In the genomic region with DNA sequence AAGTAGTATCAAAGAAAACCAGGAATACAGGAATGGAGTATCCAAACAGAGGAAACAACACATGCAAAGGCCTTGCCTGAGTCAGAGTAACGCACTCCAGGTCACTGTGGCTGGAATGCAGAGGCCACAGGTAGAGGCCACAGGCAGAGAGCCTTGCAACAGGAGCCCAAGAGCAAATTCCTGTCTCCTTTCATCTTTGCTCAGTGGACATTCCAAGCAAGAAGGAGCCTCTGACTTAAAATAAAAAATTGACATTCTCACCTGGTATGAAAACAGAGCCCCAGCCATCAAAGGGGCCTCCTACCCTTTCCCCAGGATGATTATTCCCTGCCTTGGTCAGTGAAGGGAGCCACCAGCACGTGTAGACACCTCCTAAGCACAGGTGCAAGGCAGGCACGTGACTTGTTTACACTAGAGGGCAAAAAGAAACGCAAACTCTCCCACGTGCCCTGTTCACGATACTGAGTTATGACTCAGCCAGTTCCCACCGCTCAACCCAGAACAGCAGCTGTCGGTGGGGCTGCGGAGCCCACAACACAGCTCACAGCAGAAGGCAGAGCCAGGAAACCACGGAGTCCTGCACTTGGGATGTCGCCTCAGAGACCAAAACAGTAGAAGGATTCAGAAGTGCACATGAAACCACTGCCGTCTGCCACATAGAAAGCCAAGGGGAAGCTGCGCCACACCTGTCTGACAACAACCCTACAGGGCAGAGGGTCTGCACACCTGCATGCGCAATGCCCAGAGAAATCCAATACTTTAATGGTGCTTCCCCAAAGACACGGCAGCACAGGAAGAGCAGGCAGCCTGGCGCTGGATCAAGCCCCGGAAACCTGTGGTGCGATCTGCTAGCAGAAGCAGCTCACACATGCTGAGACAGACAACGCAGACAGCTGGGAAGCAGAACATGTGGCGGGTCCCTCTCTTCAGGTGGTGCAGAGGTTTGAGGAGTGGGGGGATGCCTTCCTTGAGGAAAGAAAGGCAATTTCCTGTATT, we compare ENCODE assay signal across 8 cellular contexts. TPM values are rescaled to one million over a fixed set of nuclear protein-coding genes. Genes with fewer than 3 reads are reported as not detected.
DNase-seq lines count a peak whose midpoint lies in the region; TF ChIP-seq lines count a peak whose summit lies in the region.

No MANE protein-coding gene starts in this region.

- H2BK12ac ChIP-seq in H9 (ENCODE audit: insufficient read length, low read depth, low read length), result no peak overlapping the region

- H3K27me3 ChIP-seq in H9 (ENCODE audit: insufficient read depth, low read length), result no peaks in the 10 kb centered on the region
- no peaks in the 10 kb centered on the region for H3K27me3 ChIP-seq in MM.1S (replicated peaks; ENCODE audit: insufficient read depth, low read length)

- no peaks in the 10 kb centered on the region for H3K79me1 ChIP-seq in H9 (ENCODE audit: insufficient read depth, low read depth, low read length, poor library complexity, severe bottlenecking)

- H3F3A ChIP-seq in MM.1S (ENCODE audit: insufficient read depth, low read length), result peaks cover 23% of the 10 kb centered on the region

- no peak overlapping the region for H3T11ph ChIP-seq in H9 (ENCODE audit: low read length)

- H3K4me1 Mint-ChIP-seq in H9, result peaks cover 35 to 49% of the 10 kb centered on the region in 2 experiments

- DNase-seq in GM04504 (ENCODE audit: low read depth), result peak; percentile 71
- DNase-seq in H9, result peak; percentile 76
- DNase-seq in MM.1S, result peak; percentile 98
- DNase-seq in T-helper 1 cell, result peak in 4 of 5 donors; percentile 17 to 71 (median 35)
- peak; percentile 94 for DNase-seq in astrocyte of the hippocampus (ENCODE audit: low read depth, low spot score)
- peak; percentile 98 for DNase-seq in islet precursor cell
- DNase-seq in stimulated activated CD4-positive, alpha-beta T cell treated with anti-CD3 and anti-CD28 coated beads, Interleukin-4, amount 100 ng/mL, for 4 hours, result peak; percentile 23 to 60
- no peak for DNase-seq in AG20443 (ENCODE audit: low spot score)

- no peak overlapping the region for H3K56ac ChIP-seq in H9 (ENCODE audit: insufficient read length, low read depth, low read length)

- H2BK20ac ChIP-seq in H9 (ENCODE audit: low read depth, low read length, poor library complexity, severe bottlenecking), result no peak overlapping the region

- H3K27me3 Mint-ChIP-seq in H9 (ENCODE audit: low read depth), result no peaks in the 10 kb centered on the region

- 0 out of 2 replicates have a peak, but pooled peaks cover 4% of the 10 kb centered on the region for H3K36me3 ChIP-seq in MM.1S (replicated peaks; ENCODE audit: insufficient read depth, low read length)

- H3K23me2 ChIP-seq in H9 (ENCODE audit: insufficient read length, low read depth, low read length, poor library complexity, severe bottlenecking), result no peaks in the 10 kb centered on the region

- no peak overlapping the region for H3K23ac ChIP-seq in H9 (ENCODE audit: insufficient read length, low read depth, low read length)

- no peak overlapping the region for H3K14ac ChIP-seq in H9 (ENCODE audit: insufficient read depth, low read length)

- no peak overlapping the region for H2AFZ ChIP-seq in H9 (ENCODE audit: low read length)
- H2AFZ ChIP-seq in MM.1S (ENCODE audit: low read length), result peak overlapping the region; percentile 59

- H3K27ac ChIP-seq in H9 (ENCODE audit: insufficient read length, low read depth, low read length) (peak overlapping the region; percentile 15), MM.1S (ENCODE audit: low read length) (peak overlapping the region; percentile 99)

- no peak overlapping the region for H4K5ac ChIP-seq in H9 (ENCODE audit: insufficient read length, low read depth, low read length)

- no peak overlapping the region for H2BK15ac ChIP-seq in H9 (ENCODE audit: low read depth, low read length)

- peaks cover 23 to 49% (median 30%) of the 10 kb centered on the region in 3 experiments; a peak in 6 of 7 replicates for H3K36me3 Mint-ChIP-seq in H9 (ENCODE audit: insufficient read depth in 1 of 3, low read depth in 3 of 3)

- no peak overlapping the region for H2BK5ac ChIP-seq in H9 (ENCODE audit: insufficient read length, low read length)

- no peak overlapping the region for H3K4me2 ChIP-seq in H9 (ENCODE audit: insufficient read depth, insufficient read length, low read length)
- peak overlapping the region; percentile 99 for H3K4me2 ChIP-seq in MM.1S (ENCODE audit: low read depth, low read length)

- peak overlapping the region; percentile 81 to 99 (median 96) for H3K27ac Mint-ChIP-seq in H9

- H3K9me3 ChIP-seq in H9 (ENCODE audit: control insufficient read depth, low read depth, low read length) (no peaks in the 10 kb centered on the region), MM.1S (replicated peaks; ENCODE audit: insufficient read depth, low read length) (no peaks in the 10 kb centered on the region)

- no peaks in the 10 kb centered on the region for H3K9me2 ChIP-seq in MM.1S (replicated peaks; ENCODE audit: insufficient read depth, low read length)

- H4K20me1 ChIP-seq in H9 (ENCODE audit: control insufficient read depth, insufficient read depth, insufficient read length), result no peaks in the 10 kb centered on the region
- no peaks in the 10 kb centered on the region for H4K20me1 ChIP-seq in MM.1S (ENCODE audit: insufficient read depth, low read length)

- H3K9me3 Mint-ChIP-seq in H9, result no peaks in the 10 kb centered on the region

- no peak overlapping the region for H3K4ac ChIP-seq in H9 (ENCODE audit: low read depth, low read length)

- H3K4me3 ChIP-seq in MM.1S (ENCODE audit: low read length), result peak overlapping the region; percentile 64

- H3K9ac ChIP-seq in H9 (ENCODE audit: extremely low read depth, insufficient read length, low read length), result no peak overlapping the region
- peak overlapping the region; percentile 86 for H3K9ac ChIP-seq in MM.1S (ENCODE audit: low read length)

- peak overlapping the region in 1 of 2 experiments; percentile 68; a peak in 3 of 5 replicates for H3K4me3 Mint-ChIP-seq in H9

- H3K4me1 ChIP-seq in H9 (ENCODE audit: insufficient read depth, low read length) (peaks cover 18% of the 10 kb centered on the region), MM.1S (ENCODE audit: low read length) (peaks cover 30% of the 10 kb centered on the region)

- TF ChIP-seq CTCF in H9 (conservative IDR thresholded peaks at IDR 0.05), result no peak
- peak; percentile 14; the same call in 1 of the 2 replicates for TF ChIP-seq CTCF in MM.1S (IDR thresholded peaks at IDR 0.05; ENCODE audit: low read length)

- H4K91ac ChIP-seq in H9 (ENCODE audit: insufficient read length, low read depth, low read length), result no peak overlapping the region

- peak overlapping the region; percentile 57 for H3K18ac ChIP-seq in H9 (ENCODE audit: insufficient read length, low read depth, low read length)

- no peak overlapping the region for H2BK120ac ChIP-seq in H9 (ENCODE audit: low read depth, low read length, poor library complexity, severe bottlenecking)

- WGBS in H9 (ENCODE audit: extremely low coverage, insufficient read length, low lambda C conversion rate), result no CpG with 5 or more reads among the region's 20 CpGs

- H3K79me2 ChIP-seq in H9 (ENCODE audit: insufficient read depth, low read length) (peaks cover 4% of the 10 kb centered on the region; the same call in 1 of the 2 replicates), MM.1S (ENCODE audit: low read length) (peaks cover 11% of the 10 kb centered on the region; the same call in 1 of the 2 replicates)

- H2AK5ac ChIP-seq in H9 (ENCODE audit: insufficient read length, low read length), result no peak overlapping the region

- H4K8ac ChIP-seq in H9 (replicated peaks; ENCODE audit: insufficient read length, low read depth, low read length), result no peak overlapping the region

RNA-seq across cellular contexts. Expression of a gene that starts 52.1 kb away (rescaled TPM):
- total RNA-seq in H9 (2021), result 146 and 148 TPM in 2 replicates
